8 cellular contexts compared by ENCODE assay signal in genomic region chr10:124916098-124916584, GRCh38. TPM values are rescaled to one million over a fixed set of nuclear protein-coding genes. Genes with fewer than 3 reads are reported as not detected.
DNase-seq lines count a peak whose midpoint lies in the region; ATAC-seq, FAIRE-seq and TF ChIP-seq lines count a peak whose summit lies in the region.

No MANE protein-coding gene starts in this region.

- no peaks in the 10 kb centered on the region for H3K9me3 Mint-ChIP-seq in T-helper 2 cell treated with Interferon-gamma antibody and Interleukin-4, amounts not matched to agents 5 μg/mL and 100 μg/mL, for 36 hours
- no peaks in the 10 kb centered on the region for H3K9me3 Mint-ChIP-seq in IgD-negative memory B cell
- H3K9me3 Mint-ChIP-seq in stimulated activated naive CD8-positive, alpha-beta T cell treated with anti-CD3 and anti-CD28 coated beads, Interleukin-15, amount 100 ng/mL, for 72 hours: no peaks in the 10 kb centered on the region

- peak overlapping the region; percentile 96 for H3K27ac Mint-ChIP-seq in T-helper 2 cell treated with Interferon-gamma antibody and Interleukin-4, amounts not matched to agents 5 μg/mL and 100 μg/mL, for 36 hours
- peak overlapping the region; percentile 87 to 94 (median 94) for H3K27ac Mint-ChIP-seq in IgD-negative memory B cell
- H3K27ac Mint-ChIP-seq in stimulated activated naive CD8-positive, alpha-beta T cell treated with anti-CD3 and anti-CD28 coated beads, Interleukin-15, amount 100 ng/mL, for 72 hours: peak overlapping the region; percentile 93 to 96

- peak overlapping the region; percentile 93 for H3K4me3 Mint-ChIP-seq in T-helper 2 cell treated with Interferon-gamma antibody and Interleukin-4, amounts not matched to agents 5 μg/mL and 100 μg/mL, for 36 hours
- H3K4me3 Mint-ChIP-seq in IgD-negative memory B cell: peak overlapping the region; percentile 79 to 96 (median 90)
- peak overlapping the region; percentile 85 to 91 for H3K4me3 Mint-ChIP-seq in stimulated activated naive CD8-positive, alpha-beta T cell treated with anti-CD3 and anti-CD28 coated beads, Interleukin-15, amount 100 ng/mL, for 72 hours

- H3K36me3 Mint-ChIP-seq in T-helper 2 cell treated with Interferon-gamma antibody and Interleukin-4, amounts not matched to agents 5 μg/mL and 100 μg/mL, for 36 hours (ENCODE audit: low read depth): peaks cover 3% of the 10 kb centered on the region
- peaks cover 2% of the 10 kb centered on the region for H3K36me3 Mint-ChIP-seq in IgD-negative memory B cell

- no peak for FAIRE-seq in kidney (lab: Jason Lieb, UNC)

- peaks cover 0 to 2% of the 10 kb centered on the region in 2 donors for H3K4me1 ChIP-seq in kidney (ENCODE audit: control insufficient read depth in 1 of 2, insufficient read depth in 1 of 2, low read depth in 1 of 2, low read length in 2 of 2)

- in situ Hi-C loops in G401 (cut with HindIII; ENCODE audit: low sequenced_read_pairs): no loop called here

- no peak for TF ChIP-seq CTCF in kidney (IDR thresholded peaks at IDR 0.05; ENCODE audit: borderline replicate concordance, extremely low read depth, insufficient read depth)

- H3K4me1 Mint-ChIP-seq in T-helper 2 cell treated with Interferon-gamma antibody and Interleukin-4, amounts not matched to agents 5 μg/mL and 100 μg/mL, for 36 hours (ENCODE audit: low read depth): peaks cover 33% of the 10 kb centered on the region
- H3K4me1 Mint-ChIP-seq in IgD-negative memory B cell: peaks cover 23 to 27% (median 26%) of the 10 kb centered on the region in 3 donors
- peaks cover 49% of the 10 kb centered on the region for H3K4me1 Mint-ChIP-seq in stimulated activated naive CD8-positive, alpha-beta T cell treated with anti-CD3 and anti-CD28 coated beads, Interleukin-15, amount 100 ng/mL, for 72 hours

- H3K4me3 ChIP-seq in kidney (ENCODE audit: low read length in 2 of 2): peak overlapping the region; percentile 77 to 84

- H3K9me3 ChIP-seq in kidney (ENCODE audit: control insufficient read depth in 1 of 2, low read length in 2 of 2): no peaks in the 10 kb centered on the region

- no peak for DNase-seq in T-helper 2 cell treated with Interferon-gamma antibody and Interleukin-4, amounts not matched to agents 5 μg/mL and 100 μg/mL, for 36 hours (ENCODE audit: low spot score)
- no peak for DNase-seq in T-helper 2 cell
- DNase-seq in amniotic epithelial cell (ENCODE audit: low read depth): peak; percentile 26
- no peak for DNase-seq in kidney
- no peak for DNase-seq in stimulated activated naive CD8-positive, alpha-beta T cell treated with anti-CD3 and anti-CD28 coated beads, Interleukin-15, amount 100 ng/mL, for 72 hours
- DNase-seq in NCI-H1694 (lab: John Stamatoyannopoulos, UW): no peak
- DNase-seq in G401 (ENCODE audit: low spot score): no peak

- peak overlapping the region; percentile 85 to 90 for H3K27ac ChIP-seq in kidney (ENCODE audit: low read depth in 2 of 2, low read length in 2 of 2)

- H3K9ac ChIP-seq in kidney (ENCODE audit: low read length in 2 of 2): peak overlapping the region; percentile 84 to 96

- peak; percentile 8 for ATAC-seq in stimulated activated naive CD8-positive, alpha-beta T cell treated with anti-CD3 and anti-CD28 coated beads, Interleukin-15, amount 100 ng/mL, for 72 hours

- H3K36me3 ChIP-seq in kidney (ENCODE audit: control insufficient read depth in 1 of 2, insufficient read depth in 2 of 2, low read length in 2 of 2): no peaks in the 10 kb centered on the region

- H3K27me3 Mint-ChIP-seq in T-helper 2 cell treated with Interferon-gamma antibody and Interleukin-4, amounts not matched to agents 5 μg/mL and 100 μg/mL, for 36 hours (ENCODE audit: low read depth): peaks cover 14% of the 10 kb centered on the region
- H3K27me3 Mint-ChIP-seq in IgD-negative memory B cell: peaks cover 10% of the 10 kb centered on the region
- peaks cover 18% of the 10 kb centered on the region for H3K27me3 Mint-ChIP-seq in stimulated activated naive CD8-positive, alpha-beta T cell treated with anti-CD3 and anti-CD28 coated beads, Interleukin-15, amount 100 ng/mL, for 72 hours

- intact Hi-C loops in kidney (cut with DNase I): no loop called here

RNA-seq across cellular contexts. Expression of gene ZRANB1, which starts 25.8 kb away (rescaled TPM):
- 8.4 TPM for polyA plus RNA-seq in IgD-negative memory B cell
- 17.5 TPM for total RNA-seq in kidney
- 8.9 TPM for polyA plus RNA-seq in kidney (ENCODE audit: insufficient read depth, low read depth, low replicate concordance)
- total RNA-seq in G401 (2014; rRNA removed; shearing (Covaris generic)): 15.0 and 17.3 TPM in 2 replicates
